In the genomic region with DNA sequence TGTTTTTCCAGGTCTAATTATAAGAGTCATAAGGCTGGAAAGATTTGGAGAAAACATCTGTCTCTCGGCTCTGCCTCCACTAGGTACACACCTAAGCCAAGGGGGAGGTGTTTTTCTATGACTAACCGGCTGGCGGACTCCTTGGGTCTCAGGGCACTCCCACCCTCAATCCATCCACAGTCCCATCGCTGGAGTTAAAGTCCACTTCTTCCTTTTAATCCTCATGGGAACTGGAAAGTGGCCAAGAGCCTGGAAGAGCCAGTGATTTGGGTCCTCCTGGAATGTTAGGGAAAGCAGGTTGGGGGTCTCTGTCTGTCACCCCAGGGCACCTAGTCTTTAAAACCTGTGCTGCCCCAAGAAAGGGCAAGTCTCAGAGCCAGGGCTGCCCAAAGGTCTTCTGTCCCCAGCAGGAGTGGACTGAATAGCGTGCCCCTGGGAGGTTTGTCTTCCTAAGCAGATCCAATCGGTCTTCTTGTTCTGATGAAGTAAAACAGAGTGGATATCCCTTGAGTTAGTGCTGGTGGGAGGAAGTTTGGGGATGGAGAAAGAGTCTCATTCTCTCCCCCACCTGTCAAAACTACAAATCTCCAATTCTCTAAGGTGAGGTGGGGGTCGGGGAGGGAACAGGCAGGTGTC, we compare ENCODE assay signal across 11 cellular contexts.
DNase-seq lines count a peak whose midpoint lies in the region; ATAC-seq and TF ChIP-seq lines count a peak whose summit lies in the region.
"Had no signal": no experiment of that assay in that cellular context is flagged by ENCODE, and none has a peak within 500 bp of the region (broad histone marks: within the 10 kb centered on the region; RNA-seq: fewer than 3 reads in every experiment).

No MANE protein-coding gene starts in this region.

- no peaks in the 10 kb centered on the region for H4K20me1 ChIP-seq in Loucy (ENCODE audit: insufficient read depth, low read length, poor library complexity, severe bottlenecking)

- no peaks in the 10 kb centered on the region for H3K79me2 ChIP-seq in Loucy (ENCODE audit: insufficient read depth, low read length)

- TF ChIP-seq EP300 in suprapubic skin (IDR thresholded peaks at IDR 0.05), result no peak

- H3K9me3 ChIP-seq in Loucy (ENCODE audit: insufficient read depth, low read depth, low read length) (no peaks in the 10 kb centered on the region), right lobe of liver (no peaks in the 10 kb centered on the region), suprapubic skin (no peaks in the 10 kb centered on the region)

- H3K36me3 ChIP-seq in Loucy (ENCODE audit: insufficient read depth, low read length) (no peaks in the 10 kb centered on the region), right lobe of liver (no peaks in the 10 kb centered on the region), suprapubic skin (no peaks in the 10 kb centered on the region), H7 (replicated peaks; ENCODE audit: control insufficient read depth, insufficient read depth, low read length) (no peaks in the 10 kb centered on the region)

- H3K27ac ChIP-seq in right lobe of liver, result peak overlapping the region; percentile 8 to 57 (median 29)
- H3K27ac ChIP-seq in suprapubic skin, result peak overlapping the region; percentile 91
- H3K27ac ChIP-seq in substantia nigra (ENCODE audit: low read depth, low read length, poor library complexity, severe bottlenecking), result no peak overlapping the region

- DNase-seq in cardiac fibroblast (ENCODE audit: low read depth in 2 of 2), result peak; percentile 60 to 70
- DNase-seq in right lobe of liver, result peak in 1 of 3 donors; percentile 7
- no peak for DNase-seq in suprapubic skin (ENCODE audit: low spot score in 2 of 2)
- no peak for DNase-seq in substantia nigra (lab: John Stamatoyannopoulos, UW)
- no peak for DNase-seq in H7
- no peak for DNase-seq in GM19240 (ENCODE audit: insufficient read length, low spot score)
- no peak for DNase-seq in NCI-H2081 treated with DMSO at 0.1 percent for 48 hours (lab: John Stamatoyannopoulos, UW)
- DNase-seq: MM.1S; stimulated activated CD4-positive, alpha-beta T cell treated with anti-CD3 and anti-CD28 coated beads, Interleukin-2, amount 100 ng/mL, for 48 hours had no signal

- no peaks in the 10 kb centered on the region for H3F3A ChIP-seq in Loucy (ENCODE audit: low read depth)

- H3K9ac ChIP-seq in Loucy (ENCODE audit: low read depth, low read length, poor library complexity, severe bottlenecking), result no peak overlapping the region

- H3K27me3 ChIP-seq in Loucy (ENCODE audit: insufficient read depth, low read length, poor library complexity, severe bottlenecking) (no peaks in the 10 kb centered on the region), right lobe of liver (no peaks in the 10 kb centered on the region), suprapubic skin (no peaks in the 10 kb centered on the region), H7 (ENCODE audit: control insufficient read depth, insufficient read depth, low read length) (no peaks in the 10 kb centered on the region)

- H3K4me3 ChIP-seq in Loucy (ENCODE audit: low read length, poor library complexity, severe bottlenecking) (no peak overlapping the region), cardiac fibroblast (replicated peaks in 1 of 2; ENCODE audit: low read depth in 2 of 2, low read length in 2 of 2) (no peak overlapping the region), right lobe of liver (no peak overlapping the region), suprapubic skin (no peak overlapping the region), H7 (ENCODE audit: insufficient read depth, low read depth, low read length) (no peak overlapping the region)

- no peak overlapping the region for H2AFZ ChIP-seq in Loucy (ENCODE audit: low read length)

- intact Hi-C loops in right lobe of liver (cut with DNase I), result no loop called here

- WGBS in right lobe of liver (ENCODE audit: insufficient coverage, low coverage, low lambda C conversion rate, missing lambda C conversion rate), result 79% methylated on average over 3 of the region's 7 CpGs
- WGBS in suprapubic skin, result 58% methylated on average over 7 of the region's 7 CpGs

- no peak for ATAC-seq in right lobe of liver
- ATAC-seq: activated CD4-positive, CD25-positive, alpha-beta regulatory T cell treated with anti-CD3 and anti-CD28 coated beads, Interleukin-2, amount 50 U/mL, for 24 hours had no signal

- TF ChIP-seq POLR2A in right lobe of liver (IDR thresholded peaks at IDR 0.05) (no peak), suprapubic skin (IDR thresholded peaks at IDR 0.05) (no peak)

- H3K4me1 ChIP-seq in Loucy (ENCODE audit: insufficient read depth, low read length, poor library complexity, severe bottlenecking) (peaks cover 9% of the 10 kb centered on the region), right lobe of liver (peaks cover 0 to 31% (median 24%) of the 10 kb centered on the region in 4 donors), suprapubic skin (peaks cover 66% of the 10 kb centered on the region)

- peak overlapping the region; percentile 38 for H3K4me2 ChIP-seq in Loucy (ENCODE audit: low read depth, low read length, poor library complexity, severe bottlenecking)

- no peak for TF ChIP-seq CTCF in Loucy (conservative IDR thresholded peaks at IDR 0.05; ENCODE audit: low read length)
- TF ChIP-seq CTCF in cardiac fibroblast (IDR thresholded peaks at IDR 0.05; ENCODE audit: low read depth, low read length), result no peak
- no peak for TF ChIP-seq CTCF in right lobe of liver (IDR thresholded peaks at IDR 0.05)
- no peak for TF ChIP-seq CTCF in suprapubic skin (IDR thresholded peaks at IDR 0.05)

- no peaks in the 10 kb centered on the region for H3K9me2 ChIP-seq in Loucy (replicated peaks; ENCODE audit: low read depth, low read length)

Comparison
In these comparisons a context has a peak if more than half of its experiments do, and no peak if none do; other contexts are left out.
1. DNase-seq: peak in cardiac fibroblast (2 of 2); none in suprapubic skin (0 of 2), substantia nigra (0 of 49), H7 (single experiment), GM19240 (single experiment) and NCI-H2081 treated with DMSO at 0.1 percent for 48 hours (single experiment).